In genomic region chr12:8914716-8915526, GRCh38 we compare ENCODE assay signal across 8 cellular contexts. TPM values are rescaled to one million over a fixed set of nuclear protein-coding genes. Genes with fewer than 3 reads are reported as not detected.
DNase-seq lines count a peak whose midpoint lies in the region; ATAC-seq and TF ChIP-seq lines count a peak whose summit lies in the region.

No MANE protein-coding gene starts in this region.

- peaks cover 28% of the 10 kb centered on the region for H3K4me1 ChIP-seq in CD8-positive, alpha-beta memory T cell (ENCODE audit: insufficient read depth, low read length)
- H3K4me1 ChIP-seq in SJSA1 (replicated peaks) (peaks cover 13% of the 10 kb centered on the region), cardiac muscle cell (ENCODE audit: low read depth) (peaks cover 21% of the 10 kb centered on the region), upper lobe of left lung (peaks cover 14 to 21% (median 19%) of the 10 kb centered on the region in 4 donors)

- H3K4me3 Mint-ChIP-seq in CD8-positive, alpha-beta memory T cell = no peak overlapping the region
- H3K4me3 Mint-ChIP-seq in progenitor cell of endocrine pancreas (ENCODE audit: low read depth) = no peak overlapping the region

- H3K27ac ChIP-seq in CD8-positive, alpha-beta memory T cell (ENCODE audit: low read depth, low read length) = peak overlapping the region; percentile 34
- H3K27ac ChIP-seq in SJSA1 (no peak overlapping the region; the same call in 1 of the 2 replicates), cardiac muscle cell (peak overlapping the region; percentile 64), upper lobe of left lung (peak overlapping the region; percentile 74 to 92 (median 81))

- no peaks in the 10 kb centered on the region for H3K9me3 ChIP-seq in CD8-positive, alpha-beta memory T cell (ENCODE audit: low read length)
- H3K9me3 ChIP-seq in SJSA1 (replicated peaks) = no peaks in the 10 kb centered on the region
- H3K9me3 ChIP-seq in cardiac muscle cell (ENCODE audit: low read depth) = no peaks in the 10 kb centered on the region
- no peaks in the 10 kb centered on the region for H3K9me3 ChIP-seq in upper lobe of left lung

- no peak for TF ChIP-seq EP300 in upper lobe of left lung (IDR thresholded peaks at IDR 0.05)

- 2 to 3% methylated on average over 21 to 30 of the region's 35 CpGs for whole genome bisulfite sequencing in upper lobe of left lung, 2 donors

- no peaks in the 10 kb centered on the region for H3K9me3 Mint-ChIP-seq in CD8-positive, alpha-beta memory T cell
- H3K9me3 Mint-ChIP-seq in activated naive CD4-positive, alpha-beta T cell treated with anti-CD3 and anti-CD28 coated beads, Interleukin-2, amount 50 U/mL, for 72 hours = no peaks in the 10 kb centered on the region
- no peaks in the 10 kb centered on the region for H3K9me3 Mint-ChIP-seq in progenitor cell of endocrine pancreas (ENCODE audit: low read depth)

- H3K4me1 Mint-ChIP-seq in CD8-positive, alpha-beta memory T cell = peaks cover 7 to 20% (median 14%) of the 10 kb centered on the region in 3 donors
- peaks cover 28% of the 10 kb centered on the region for H3K4me1 Mint-ChIP-seq in progenitor cell of endocrine pancreas (ENCODE audit: low read depth)

- H3K27ac Mint-ChIP-seq in CD8-positive, alpha-beta memory T cell = no peak overlapping the region
- H3K27ac Mint-ChIP-seq in activated naive CD4-positive, alpha-beta T cell treated with anti-CD3 and anti-CD28 coated beads, Interleukin-2, amount 50 U/mL, for 72 hours = no peak overlapping the region
- H3K27ac Mint-ChIP-seq in progenitor cell of endocrine pancreas = no peak overlapping the region

- DNase-seq in CD8-positive, alpha-beta memory T cell = peak; percentile 50 to 77 (median 66)
- peak; percentile 85 for DNase-seq in GM20000 (ENCODE audit: low spot score)
- DNase-seq in HT-29 (ENCODE audit: low spot score) = peak; percentile 35
- DNase-seq in SJSA1 (ENCODE audit: low read depth in 1 of 2, low spot score in 2 of 2) = peak; percentile 49 to 54
- peak; percentile 54 to 65 for DNase-seq in activated naive CD4-positive, alpha-beta T cell treated with anti-CD3 and anti-CD28 coated beads, Interleukin-2, amount 50 U/mL, for 72 hours (ENCODE audit: low spot score in 2 of 2)
- DNase-seq in cardiac muscle cell (ENCODE audit: low read depth in 1 of 2, low spot score in 1 of 2) = peak; percentile 64 to 73
- DNase-seq in progenitor cell of endocrine pancreas (ENCODE audit: low spot score, unreplicated experiment) = peak; percentile 69
- peak; percentile 62 to 87 for DNase-seq in upper lobe of left lung

- no peaks in the 10 kb centered on the region for H3K36me3 ChIP-seq in CD8-positive, alpha-beta memory T cell (ENCODE audit: insufficient read depth, low read length)
- peaks cover 13% of the 10 kb centered on the region; the same call in 1 of the 2 replicates for H3K36me3 ChIP-seq in SJSA1
- peaks cover 2% of the 10 kb centered on the region for H3K36me3 ChIP-seq in cardiac muscle cell
- H3K36me3 ChIP-seq in upper lobe of left lung = peaks cover 0 to 15% (median 0%) of the 10 kb centered on the region in 4 donors

- H3K27me3 Mint-ChIP-seq in CD8-positive, alpha-beta memory T cell = no peaks in the 10 kb centered on the region
- no peaks in the 10 kb centered on the region for H3K27me3 Mint-ChIP-seq in progenitor cell of endocrine pancreas

- peak; percentile 89 to 92 for ATAC-seq in activated naive CD4-positive, alpha-beta T cell treated with anti-CD3 and anti-CD28 coated beads, Interleukin-2, amount 50 U/mL, for 72 hours
- peak; percentile 73 to 82 for ATAC-seq in upper lobe of left lung (ENCODE audit: low FRiP score in 2 of 2)

- TF ChIP-seq CTCF in GM20000 (IDR thresholded peaks at IDR 0.05; ENCODE audit: extremely low read depth, missing control alignments) = no peak
- TF ChIP-seq CTCF in cardiac muscle cell (IDR thresholded peaks at IDR 0.05; ENCODE audit: low read depth, low read length) = no peak
- no peak for TF ChIP-seq CTCF in progenitor cell of endocrine pancreas (IDR thresholded peaks at IDR 0.05; ENCODE audit: unreplicated experiment)
- no peak for TF ChIP-seq CTCF in upper lobe of left lung (IDR thresholded peaks at IDR 0.05)

- POLR2A ChIA-PET in CD8-positive, alpha-beta memory T cell (lab: Charles Lee) = interaction anchor here (1.0 to 1.3 kb wide), 3 partner anchors 35 to 217 kb away, joined by 3 to 4 read pairs (median 3); partner anchors contain the start of genes M6PR and RIMKLB

- CTCF ChIA-PET in CD8-positive, alpha-beta memory T cell (lab: Charles Lee) = interaction anchor here (0.7 to 2.3 kb wide), 8 partner anchors 25 to 371 kb away, joined by 3 to 10 read pairs (median 6); partner anchors contain the start of gene M6PR

- H3K4me3 ChIP-seq in CD8-positive, alpha-beta memory T cell (ENCODE audit: low read length) = peak overlapping the region; percentile 90
- H3K4me3 ChIP-seq in SJSA1 = peak overlapping the region; percentile 75
- peak overlapping the region; percentile 52 for H3K4me3 ChIP-seq in cardiac muscle cell
- peak overlapping the region; percentile 69 to 81 (median 74) for H3K4me3 ChIP-seq in upper lobe of left lung

- no peaks in the 10 kb centered on the region for H3K27me3 ChIP-seq in CD8-positive, alpha-beta memory T cell (ENCODE audit: insufficient read depth, low read length, poor library complexity, severe bottlenecking)
- no peaks in the 10 kb centered on the region for H3K27me3 ChIP-seq in SJSA1 (replicated peaks)
- H3K27me3 ChIP-seq in cardiac muscle cell = no peaks in the 10 kb centered on the region
- H3K27me3 ChIP-seq in upper lobe of left lung = no peaks in the 10 kb centered on the region

- peaks cover 0 to 17% (median 9%) of the 10 kb centered on the region in 3 donors for H3K36me3 Mint-ChIP-seq in CD8-positive, alpha-beta memory T cell
- no peaks in the 10 kb centered on the region for H3K36me3 Mint-ChIP-seq in activated naive CD4-positive, alpha-beta T cell treated with anti-CD3 and anti-CD28 coated beads, Interleukin-2, amount 50 U/mL, for 72 hours
- H3K36me3 Mint-ChIP-seq in progenitor cell of endocrine pancreas (ENCODE audit: insufficient read depth) = peaks cover 7% of the 10 kb centered on the region

- no peak for TF ChIP-seq POLR2A in upper lobe of left lung (IDR thresholded peaks at IDR 0.05)

RNA-seq across cellular contexts. Expression of gene PHC1, which starts 0.6 kb away (rescaled TPM):
- 10 to 100 TPM; 18.5 to 19.5 TPM for total RNA-seq in CD8-positive, alpha-beta memory T cell
- 21.0 TPM for polyA plus RNA-seq in CD8-positive, alpha-beta memory T cell
- total RNA-seq in HT-29 (2014; rRNA removed; shearing (Covaris generic)) = 0.79 and 2.5 TPM in 2 replicates
- 22.5 and 23.4 TPM in 2 replicates for total RNA-seq in SJSA1 (2014; rRNA removed; shearing (Covaris generic))
- 10 to 100 TPM; 18.4 to 35.2 TPM for total RNA-seq in activated naive CD4-positive, alpha-beta T cell treated with anti-CD3 and anti-CD28 coated beads, Interleukin-2, amount 50 U/mL, for 72 hours
- 44.3 and 51.7 TPM in 2 replicates for total RNA-seq in cardiac muscle cell
- 37.5 and 47.0 TPM in 2 replicates for polyA plus RNA-seq in cardiac muscle cell
- 200 and 209 TPM in 2 replicates for total RNA-seq in progenitor cell of endocrine pancreas
- total RNA-seq in upper lobe of left lung = 10 to 100 TPM; 23.2 to 60.8 (median 32.1) TPM

RNA-seq across cellular contexts. Expression of gene M6PR, which starts 34.5 kb away (rescaled TPM):
- total RNA-seq in CD8-positive, alpha-beta memory T cell = 100 to 1,000 TPM; 226 to 248 TPM
- polyA plus RNA-seq in CD8-positive, alpha-beta memory T cell = 329 TPM
- 147 and 174 TPM in 2 replicates for total RNA-seq in HT-29 (2014; rRNA removed; shearing (Covaris generic))
- total RNA-seq in SJSA1 (2014; rRNA removed; shearing (Covaris generic)) = 157 and 162 TPM in 2 replicates
- total RNA-seq in activated naive CD4-positive, alpha-beta T cell treated with anti-CD3 and anti-CD28 coated beads, Interleukin-2, amount 50 U/mL, for 72 hours = 100 to 1,000 TPM; 153 to 204 TPM
- 69.4 and 108 TPM in 2 replicates for total RNA-seq in cardiac muscle cell
- polyA plus RNA-seq in cardiac muscle cell = 91.2 and 120 TPM in 2 replicates
- total RNA-seq in progenitor cell of endocrine pancreas = 189 and 200 TPM in 2 replicates
- total RNA-seq in upper lobe of left lung = 100 to 1,000 TPM; 136 to 239 (median 175) TPM

Comparison
In these comparisons a context has a peak if more than half of its experiments do, and no peak if none do; other contexts are left out.
1. DNase-seq: peak in every context shown above with its lines; median percentile 85 in GM20000; 74 in upper lobe of left lung; 69 in progenitor cell of endocrine pancreas; 68 in cardiac muscle cell; 66 in CD8-positive, alpha-beta memory T cell; 60 in activated naive CD4-positive, alpha-beta T cell treated with anti-CD3 and anti-CD28 coated beads, Interleukin-2, amount 50 U/mL, for 72 hours; 52 in SJSA1; 35 in HT-29.